ENCODE assay signal across 23 cellular contexts in genomic region chr20:36141310-36141709, GRCh38. TPM values are rescaled to one million over a fixed set of nuclear protein-coding genes. Genes with fewer than 3 reads are reported as not detected.
"Had no signal": no experiment of that assay in that cellular context is flagged by ENCODE, and none has a peak within 500 bp of the region (broad histone marks: within the 10 kb centered on the region; RNA-seq: fewer than 3 reads in every experiment).

No MANE protein-coding gene starts in this region.

- H3K27ac Mint-ChIP-seq: activated CD4-positive, alpha-beta memory T cell treated with anti-CD3 and anti-CD28 coated beads, Interleukin-2, amount 10 ng/mL, durations not matched to agents 7 days and 5 days; activated CD4-positive, alpha-beta T cell treated with anti-CD3 and anti-CD28 coated beads for 36 hours; activated naive CD8-positive, alpha-beta T cell treated with anti-CD3 and anti-CD28 coated beads for 36 hours; immature natural killer cell; naive thymus-derived CD4-positive, alpha-beta T cell; progenitor cell of endocrine pancreas had no signal

- H3K4me3 ChIP-seq: dorsolateral prefrontal cortex, esophagus muscularis mucosa, spleen, suprapubic skin, upper lobe of right lung had no signal

- H3K36me3 Mint-ChIP-seq: activated naive CD8-positive, alpha-beta T cell treated with anti-CD3 and anti-CD28 coated beads for 36 hours; immature natural killer cell; naive thymus-derived CD4-positive, alpha-beta T cell had no signal

- H3K27me3 ChIP-seq: brain microvascular endothelial cell, dorsolateral prefrontal cortex, esophagus muscularis mucosa, spleen, suprapubic skin, upper lobe of right lung had no signal

- H3K27ac ChIP-seq: brain microvascular endothelial cell, dorsolateral prefrontal cortex, esophagus muscularis mucosa, spleen, suprapubic skin, upper lobe of right lung, VCaP had no signal

- ATAC-seq: activated CD4-positive, alpha-beta T cell treated with anti-CD3 and anti-CD28 coated beads for 36 hours; left colon; naive thymus-derived CD4-positive, alpha-beta T cell; right cardiac atrium; stimulated activated naive CD8-positive, alpha-beta T cell treated with anti-CD3 and anti-CD28 coated beads, Interleukin-15, Interleukin-2, amounts not matched to agents 100 U/mL and 50 U/mL, for 24 hours; upper lobe of right lung had no signal

- H3K36me3 ChIP-seq: brain microvascular endothelial cell, esophagus muscularis mucosa, spleen, suprapubic skin, upper lobe of right lung had no signal

- FAIRE-seq: endometrium had no signal

- DNase-seq: activated CD4-positive, alpha-beta memory T cell treated with anti-CD3 and anti-CD28 coated beads, Interleukin-2, amount 10 ng/mL, durations not matched to agents 7 days and 5 days; activated CD4-positive, alpha-beta T cell treated with anti-CD3 and anti-CD28 coated beads for 36 hours; activated gamma-delta T cell treated with Interleukin-2 at 50 U/mL for 16 hours; activated naive CD8-positive, alpha-beta T cell treated with anti-CD3 and anti-CD28 coated beads for 36 hours; activated T-cell treated with anti-CD3 and anti-CD28 coated beads, Interleukin-2, amount 50 U/mL, for 48 hours; brain microvascular endothelial cell; dorsolateral prefrontal cortex; foreskin fibroblast; glutamatergic neuron; immature natural killer cell; left colon; naive thymus-derived CD4-positive, alpha-beta T cell; occipital lobe; right cardiac atrium; spleen; stimulated activated naive CD8-positive, alpha-beta T cell treated with anti-CD3 and anti-CD28 coated beads, Interleukin-15, Interleukin-2, amounts not matched to agents 100 U/mL and 50 U/mL, for 24 hours; T1000; upper lobe of right lung had no signal

- H3K4me1 ChIP-seq: upper lobe of right lung had no signal

- H3K9me3 Mint-ChIP-seq: activated CD4-positive, alpha-beta memory T cell treated with anti-CD3 and anti-CD28 coated beads, Interleukin-2, amount 10 ng/mL, durations not matched to agents 7 days and 5 days; activated naive CD8-positive, alpha-beta T cell treated with anti-CD3 and anti-CD28 coated beads for 36 hours; immature natural killer cell had no signal

- H3K9me3 ChIP-seq: esophagus muscularis mucosa, spleen, suprapubic skin, upper lobe of right lung had no signal

- H3K4me3 Mint-ChIP-seq: activated CD4-positive, alpha-beta memory T cell treated with anti-CD3 and anti-CD28 coated beads, Interleukin-2, amount 10 ng/mL, durations not matched to agents 7 days and 5 days; activated CD4-positive, alpha-beta T cell treated with anti-CD3 and anti-CD28 coated beads for 36 hours; activated naive CD8-positive, alpha-beta T cell treated with anti-CD3 and anti-CD28 coated beads for 36 hours; immature natural killer cell; naive thymus-derived CD4-positive, alpha-beta T cell had no signal

RNA-seq across cellular contexts. Expression of gene EPB41L1, which starts 13.2 kb away (rescaled TPM):
- polyA plus RNA-seq: immature natural killer cell had no signal
